Comparison of ENCODE assay signal across 19 cellular contexts in genomic region chr1:209715314-209715713, GRCh38. TPM values are rescaled to one million over a fixed set of nuclear protein-coding genes. Genes with fewer than 3 reads are reported as not detected.
A peak's percentile ranks its signal among the peaks of the same experiment; 100 is the strongest.
DNase-seq lines count a peak whose midpoint lies in the region; ATAC-seq and TF ChIP-seq lines count a peak whose summit lies in the region.
"Had no signal": no experiment of that assay in that cellular context is flagged by ENCODE, and none has a peak within 500 bp of the region (broad histone marks: within the 10 kb centered on the region; RNA-seq: fewer than 3 reads in every experiment).

No MANE protein-coding gene starts in this region.

- peak overlapping the region; percentile 89 for H3K27ac ChIP-seq in temporal lobe (ENCODE audit: low read depth, low read length)

- H3K36me3 Mint-ChIP-seq in T-helper 2 cell treated with Interferon-gamma antibody and Interleukin-4, amounts not matched to agents 5 μg/mL and 100 μg/mL, for 36 hours (ENCODE audit: low read depth) = no peaks in the 10 kb centered on the region
- no peaks in the 10 kb centered on the region for H3K36me3 Mint-ChIP-seq in activated naive CD4-positive, alpha-beta T cell treated with anti-CD3 and anti-CD28 coated beads, Interleukin-2, amount 10 ng/mL, durations not matched to agents 7 days and 5 days
- H3K36me3 Mint-ChIP-seq in activated T-helper 17 cell treated with anti-CD3 and anti-CD28 coated beads, Interleukin-2, amount 50 U/mL, for 72 hours (ENCODE audit: low read depth) = peaks cover 13% of the 10 kb centered on the region
- no peaks in the 10 kb centered on the region for H3K36me3 Mint-ChIP-seq in osteocyte (ENCODE audit: unreplicated experiment)
- H3K36me3 Mint-ChIP-seq: CD14-positive monocyte had no signal

- no peaks in the 10 kb centered on the region for H3K27me3 Mint-ChIP-seq in T-helper 2 cell treated with Interferon-gamma antibody and Interleukin-4, amounts not matched to agents 5 μg/mL and 100 μg/mL, for 36 hours (ENCODE audit: low read depth)
- no peaks in the 10 kb centered on the region for H3K27me3 Mint-ChIP-seq in activated naive CD4-positive, alpha-beta T cell treated with anti-CD3 and anti-CD28 coated beads, Interleukin-2, amount 10 ng/mL, durations not matched to agents 7 days and 5 days
- H3K27me3 Mint-ChIP-seq in activated T-helper 17 cell treated with anti-CD3 and anti-CD28 coated beads, Interleukin-2, amount 50 U/mL, for 72 hours = no peaks in the 10 kb centered on the region
- peaks cover 48% of the 10 kb centered on the region for H3K27me3 Mint-ChIP-seq in osteocyte (ENCODE audit: unreplicated experiment)

- no peak for ATAC-seq in activated T-helper 17 cell treated with anti-CD3 and anti-CD28 coated beads, Interleukin-2, amount 50 U/mL, for 72 hours (replicated peaks)

- peaks cover 28% of the 10 kb centered on the region for H3K4me1 Mint-ChIP-seq in T-helper 2 cell treated with Interferon-gamma antibody and Interleukin-4, amounts not matched to agents 5 μg/mL and 100 μg/mL, for 36 hours (ENCODE audit: low read depth)
- peaks cover 27% of the 10 kb centered on the region for H3K4me1 Mint-ChIP-seq in activated naive CD4-positive, alpha-beta T cell treated with anti-CD3 and anti-CD28 coated beads, Interleukin-2, amount 10 ng/mL, durations not matched to agents 7 days and 5 days
- H3K4me1 Mint-ChIP-seq in activated T-helper 17 cell treated with anti-CD3 and anti-CD28 coated beads, Interleukin-2, amount 50 U/mL, for 72 hours = peaks cover 36% of the 10 kb centered on the region
- no peaks in the 10 kb centered on the region for H3K4me1 Mint-ChIP-seq in osteocyte (ENCODE audit: unreplicated experiment)

- no peak for DNase-seq in T-helper 2 cell treated with Interferon-gamma antibody and Interleukin-4, amounts not matched to agents 5 μg/mL and 100 μg/mL, for 36 hours (ENCODE audit: low spot score)
- no peak for DNase-seq in T-helper 2 cell
- no peak for DNase-seq in activated naive CD4-positive, alpha-beta T cell treated with anti-CD3 and anti-CD28 coated beads, Interleukin-2, amount 10 ng/mL, durations not matched to agents 7 days and 5 days
- no peak for DNase-seq in activated naive CD4-positive, alpha-beta T cell treated with Interleukin-2 at 50 U/mL for 16 hours
- no peak for DNase-seq in osteocyte (ENCODE audit: extremely low spot score, unreplicated experiment)
- no peak for DNase-seq in activated CD8-positive, alpha-beta memory T cell treated with anti-CD3 and anti-CD28 coated beads, Interleukin-2, amount 50 U/mL, for 48 hours
- DNase-seq: 8988T; DND-41; NCI-H1092 treated with DMSO at 0.1 percent for 48 hours; NCI-H146; NCI-H2029 treated with DMSO at 0.1 percent for 48 hours; NCI-H2171; NK-92 treated with Interleukin-12 subunit alpha and Interleukin-12 subunit beta, amount 100 ng/mL, for 24 hours had no signal

- peak overlapping the region; percentile 18 for H3K27ac Mint-ChIP-seq in T-helper 2 cell treated with Interferon-gamma antibody and Interleukin-4, amounts not matched to agents 5 μg/mL and 100 μg/mL, for 36 hours
- peak overlapping the region; percentile 43 for H3K27ac Mint-ChIP-seq in activated naive CD4-positive, alpha-beta T cell treated with anti-CD3 and anti-CD28 coated beads, Interleukin-2, amount 10 ng/mL, durations not matched to agents 7 days and 5 days
- H3K27ac Mint-ChIP-seq in activated T-helper 17 cell treated with anti-CD3 and anti-CD28 coated beads, Interleukin-2, amount 50 U/mL, for 72 hours = peak overlapping the region; percentile 68
- no peak overlapping the region for H3K27ac Mint-ChIP-seq in osteocyte (ENCODE audit: unreplicated experiment)
- H3K27ac Mint-ChIP-seq: CD14-positive monocyte had no signal

- CTCF ChIA-PET in activated naive CD4-positive, alpha-beta T cell treated with anti-CD3 and anti-CD28 coated beads, Interleukin-2, amount 10 ng/mL, durations not matched to agents 7 days and 5 days (lab: Charles Lee) = no interaction called here

- no peaks in the 10 kb centered on the region for H3K9me3 Mint-ChIP-seq in T-helper 2 cell treated with Interferon-gamma antibody and Interleukin-4, amounts not matched to agents 5 μg/mL and 100 μg/mL, for 36 hours
- H3K9me3 Mint-ChIP-seq in activated naive CD4-positive, alpha-beta T cell treated with anti-CD3 and anti-CD28 coated beads, Interleukin-2, amount 10 ng/mL, durations not matched to agents 7 days and 5 days = peaks cover 3% of the 10 kb centered on the region
- H3K9me3 Mint-ChIP-seq in activated T-helper 17 cell treated with anti-CD3 and anti-CD28 coated beads, Interleukin-2, amount 50 U/mL, for 72 hours = no peaks in the 10 kb centered on the region
- no peaks in the 10 kb centered on the region for H3K9me3 Mint-ChIP-seq in osteocyte (ENCODE audit: unreplicated experiment)
- H3K9me3 Mint-ChIP-seq: CD14-positive monocyte had no signal

- no peak overlapping the region for H3K4me3 Mint-ChIP-seq in T-helper 2 cell treated with Interferon-gamma antibody and Interleukin-4, amounts not matched to agents 5 μg/mL and 100 μg/mL, for 36 hours
- no peak overlapping the region for H3K4me3 Mint-ChIP-seq in activated naive CD4-positive, alpha-beta T cell treated with anti-CD3 and anti-CD28 coated beads, Interleukin-2, amount 10 ng/mL, durations not matched to agents 7 days and 5 days
- H3K4me3 Mint-ChIP-seq in activated T-helper 17 cell treated with anti-CD3 and anti-CD28 coated beads, Interleukin-2, amount 50 U/mL, for 72 hours = peak overlapping the region; percentile 65
- H3K4me3 Mint-ChIP-seq in osteocyte (ENCODE audit: unreplicated experiment) = no peak overlapping the region
- H3K4me3 Mint-ChIP-seq: CD14-positive monocyte had no signal

- TF ChIP-seq CTCF in osteocyte (IDR thresholded peaks at IDR 0.05) = no peak

RNA-seq across cellular contexts. Expression of gene HSD11B1, which starts 10.7 kb away (rescaled TPM):
- total RNA-seq in activated T-helper 17 cell treated with anti-CD3 and anti-CD28 coated beads, Interleukin-2, amount 50 U/mL, for 72 hours = 1 to 10 TPM; 2.4 to 9.7 TPM
- total RNA-seq in temporal lobe (0.25 TPM), osteocyte (not detected in 2 replicates)
- total RNA-seq: LHCN-M2, NCI-H460 had no signal

RNA-seq across cellular contexts. Expression of gene G0S2, which starts 40.1 kb away (rescaled TPM):
- 10 to 100 TPM; 16.1 to 17.1 TPM for total RNA-seq in activated T-helper 17 cell treated with anti-CD3 and anti-CD28 coated beads, Interleukin-2, amount 50 U/mL, for 72 hours
- total RNA-seq in temporal lobe (2.5 TPM), osteocyte (0.40 TPM in 1 of 2 replicates, not detected in the other)

RNA-seq across cellular contexts. Expression of gene TRAF3IP3, which starts 40.5 kb away (rescaled TPM):
- 100 to 1,000 TPM; 175 to 184 TPM for total RNA-seq in activated T-helper 17 cell treated with anti-CD3 and anti-CD28 coated beads, Interleukin-2, amount 50 U/mL, for 72 hours
- 0.49 TPM for total RNA-seq in temporal lobe
- total RNA-seq in osteocyte = not detected in 2 replicates
- total RNA-seq: LHCN-M2, NCI-H460, RPMI7951 had no signal

Comparison
In these comparisons a context has a peak if more than half of its experiments do, and no peak if none do; other contexts are left out.
1. RNA of gene TRAF3IP3, which starts 40.5 kb away (total RNA-seq): 175 to 184 TPM in activated T-helper 17 cell treated with anti-CD3 and anti-CD28 coated beads, Interleukin-2, amount 50 U/mL, for 72 hours; 0.49 TPM in temporal lobe (single experiment) and not detected in osteocyte; every median in the first group is over 100 times any median in the second.